ENCODE assay signal across 8 cellular contexts in genomic region chr2:221571391-221572179, GRCh38. TPM values are rescaled to one million over a fixed set of nuclear protein-coding genes. Genes with fewer than 3 reads are reported as not detected.
A peak's percentile ranks its signal among the peaks of the same experiment; 100 is the strongest.
DNase-seq lines count a peak whose midpoint lies in the region; ATAC-seq and TF ChIP-seq lines count a peak whose summit lies in the region.

No MANE protein-coding gene starts in this region.

- no peaks in the 10 kb centered on the region for H3F3A ChIP-seq in PC-3 (ENCODE audit: low read length, unreplicated experiment)

- under 1% methylated on average over 71 of the region's 71 CpGs for WGBS in right cardiac atrium

- no peaks in the 10 kb centered on the region for H3K79me2 ChIP-seq in PC-3 (ENCODE audit: low read length)

- POLR2A ChIA-PET in PC-3 (lab: Charles Lee; ENCODE audit: unreplicated experiment) = no interaction called here

- CTCF ChIA-PET in PC-3 (lab: Charles Lee) = interaction anchor here (0.5 kb wide), 1 partner anchor 128 kb away, joined by 3 read pairs; no protein-coding TSS in a partner anchor

- H3K27me3 ChIP-seq in PC-3 (ENCODE audit: low read length) (peaks cover 26% of the 10 kb centered on the region), right cardiac atrium (ENCODE audit: control insufficient read depth, insufficient read depth) (no peaks in the 10 kb centered on the region)

- TF ChIP-seq CTCF in PC-3 (conservative IDR thresholded peaks at IDR 0.05; ENCODE audit: low read depth, low read length) = no peak

- no peaks in the 10 kb centered on the region for H3K9me2 ChIP-seq in PC-3 (replicated peaks; ENCODE audit: low read length)

- peak overlapping the region; percentile 100 for H3K4me2 ChIP-seq in PC-3 (ENCODE audit: low read length)

- H4K20me1 ChIP-seq in PC-3 (ENCODE audit: low read length) = no peaks in the 10 kb centered on the region

- peak overlapping the region; percentile 96 for H2AFZ ChIP-seq in PC-3 (ENCODE audit: low read length)

- H3K4me1 ChIP-seq in PC-3 (ENCODE audit: insufficient read depth, low read length) = peaks cover 18% of the 10 kb centered on the region; the same call in 1 of the 2 replicates
- H3K4me1 ChIP-seq in right cardiac atrium (ENCODE audit: control insufficient read depth, insufficient read depth, low read length) = peaks cover 2% of the 10 kb centered on the region

- intact Hi-C loops in PC-3 (cut with micrococcal nuclease) (loop anchor here (1.0 to 10.0 kb wide), 9 partner anchors 38 to 1407 kb away; no protein-coding TSS in a partner anchor), right cardiac atrium (cut with DNase I) (loop anchor here (5.0 to 10.0 kb wide), 6 partner anchors 129 to 1834 kb away; no protein-coding TSS in a partner anchor)

- no peaks in the 10 kb centered on the region for H3K9me3 ChIP-seq in PC-3 (ENCODE audit: low read length)
- H3K9me3 ChIP-seq in right cardiac atrium (ENCODE audit: control insufficient read depth, low read length) = no peaks in the 10 kb centered on the region

- ATAC-seq in HG02763 (IDR thresholded peaks at IDR 0.05; ENCODE audit: unreplicated experiment) (peak; percentile 4), PC-3 (0 out of 2 replicates have a peak, but pooled peaks have one; percentile 2), right cardiac atrium (peak; percentile 7 to 34)

- H3K9ac ChIP-seq in PC-3 (ENCODE audit: low read length) = peak overlapping the region; percentile 61

- no peaks in the 10 kb centered on the region for H3K36me3 ChIP-seq in PC-3 (ENCODE audit: low read depth, low read length)

- H3K4me3 ChIP-seq in PC-3 (ENCODE audit: low read length) (peak overlapping the region; percentile 96), right cardiac atrium (ENCODE audit: low read length) (peak overlapping the region; percentile 96)

- DNase-seq in NCI-H1436 (lab: John Stamatoyannopoulos, UW) = peak; percentile 4
- DNase-seq in NCI-H1436 treated with DMSO at 0.1 percent for 48 hours (lab: John Stamatoyannopoulos, UW) = no peak
- peak; percentile 44 for DNase-seq in PC-3
- peak; percentile 41 for DNase-seq in amniotic epithelial cell (ENCODE audit: low read depth)
- peak; percentile 51 to 80 (median 77) for DNase-seq in right cardiac atrium
- DNase-seq in retina = peak; percentile 87
- DNase-seq in DMS153 treated with DMSO at 0.1 percent for 48 hours (lab: John Stamatoyannopoulos, UW; ENCODE audit: unreplicated experiment) = no peak

- BruUV-seq in PC-3 (replicated peaks; lab: Mats Ljungman, UMichigan) = TSS peak; percentile 50

- H3K27ac ChIP-seq in PC-3 (ENCODE audit: low read length) (no peak overlapping the region), right cardiac atrium (ENCODE audit: low read length) (peak overlapping the region; percentile 95)

RNA-seq across cellular contexts. Expression of gene EPHA4, which starts 0.5 kb away (rescaled TPM):
- total RNA-seq in PC-3 (2014; rRNA removed) (3.3 and 3.6 TPM in 2 replicates), right cardiac atrium (100 to 1,000 TPM in 3 of 4 donors, 10 to 100 TPM in 1; 76.9 to 110 (median 104) TPM)
- 25.9 TPM for polyA plus RNA-seq in right cardiac atrium

Comparison
In these comparisons a context has a peak if more than half of its experiments do, and no peak if none do; other contexts are left out.
1. DNase-seq: peak in NCI-H1436 (single experiment), PC-3 (single experiment), amniotic epithelial cell (single experiment), right cardiac atrium (3 of 3) and retina (single experiment); none in NCI-H1436 treated with DMSO at 0.1 percent for 48 hours (single experiment) and DMS153 treated with DMSO at 0.1 percent for 48 hours (single experiment).
2. RNA of gene EPHA4, which starts 0.5 kb away (total RNA-seq): 76.9 to 110 TPM in right cardiac atrium; 3.3 to 3.6 TPM in PC-3; every median in the first group is over 10 times any median in the second.
3. Peak in every context shown above with its lines, with median percentiles within 50 percentile points of each other: ATAC-seq.